8 cellular contexts compared by ENCODE assay signal in genomic region chr9:100222674-100223073, GRCh38.
DNase-seq lines count a peak whose midpoint lies in the region; ATAC-seq, FAIRE-seq and TF ChIP-seq lines count a peak whose summit lies in the region.

No MANE protein-coding gene starts in this region.

- H3K27me3 Mint-ChIP-seq in CD8-positive, alpha-beta memory T cell: no peaks in the 10 kb centered on the region

- H3K27ac ChIP-seq in KMS-11: no peak overlapping the region
- H3K27ac ChIP-seq in GM12878 (ENCODE audit: control insufficient read depth, insufficient read depth): no peak overlapping the region
- no peak overlapping the region for H3K27ac ChIP-seq in CD8-positive, alpha-beta memory T cell (ENCODE audit: low read depth, low read length)

- H3K36me3 Mint-ChIP-seq in stimulated activated effector memory CD8-positive, alpha-beta T cell treated with anti-CD3 and anti-CD28 coated beads, Interleukin-12 subunit alpha, Interleukin-12 subunit beta, amount 100 ng/mL, for 72 hours: peaks cover 20% of the 10 kb centered on the region
- H3K36me3 Mint-ChIP-seq in CD8-positive, alpha-beta memory T cell: peaks cover 0 to 19% (median 4%) of the 10 kb centered on the region in 3 donors

- TF ChIP-seq POLR2A in GM12878 (IDR thresholded peaks at IDR 0.05; ENCODE audit: low read depth, low read length): no peak

- H2AFZ ChIP-seq in KMS-11 (ENCODE audit: low read depth) (no peak overlapping the region), GM12878 (ENCODE audit: control insufficient read depth, low read depth, low read length) (no peak overlapping the region)

- in situ Hi-C loops in GM12878 (cut with MboI): loop anchor here (10.0 to 25.0 kb wide), 2 partner anchors 410 to 1038 kb away; partner anchors contain the start of gene NR4A3

- CTCF ChIA-PET in GM12878 (lab: Yijun Ruan, JAX): interaction anchor here (0.6 to 12.2 kb wide), 20 partner anchors 15 to 1089 kb away, joined by 3 to 143 read pairs (median 4); no protein-coding TSS in a partner anchor
- CTCF ChIA-PET in CD8-positive, alpha-beta memory T cell (lab: Charles Lee): interaction anchor here (0.7 kb wide), 1 partner anchor 233 kb away, joined by 3 read pairs; no protein-coding TSS in a partner anchor

- peak; percentile 61 for TF ChIP-seq RAD21 in GM12878 (IDR thresholded peaks at IDR 0.05; ENCODE audit: insufficient read depth, low read depth, low read length)

- H3K4me3 ChIP-seq in KMS-11 (IDR thresholded peaks at IDR 0.05; ENCODE audit: insufficient read depth, low read depth, low read length) (no peak overlapping the region), GM12878 (no peak overlapping the region)
- no peak overlapping the region for H3K4me3 ChIP-seq in CD8-positive, alpha-beta memory T cell (ENCODE audit: low read length)

- H3K27ac Mint-ChIP-seq in stimulated activated effector memory CD8-positive, alpha-beta T cell treated with anti-CD3 and anti-CD28 coated beads, Interleukin-12 subunit alpha, Interleukin-12 subunit beta, amount 100 ng/mL, for 72 hours: no peak overlapping the region
- peak overlapping the region in 2 of 8 donors; percentile 1 to 15 for H3K27ac Mint-ChIP-seq in CD8-positive, alpha-beta memory T cell

- intact Hi-C loops in GM12878 (cut with micrococcal nuclease; ENCODE audit: unreplicated experiment): loop anchor here (10.0 kb wide), 1 partner anchor 372 kb away; no protein-coding TSS in a partner anchor

- H3K4me3 Mint-ChIP-seq in stimulated activated effector memory CD8-positive, alpha-beta T cell treated with anti-CD3 and anti-CD28 coated beads, Interleukin-12 subunit alpha, Interleukin-12 subunit beta, amount 100 ng/mL, for 72 hours: no peak overlapping the region
- H3K4me3 Mint-ChIP-seq in CD8-positive, alpha-beta memory T cell: no peak overlapping the region

- BruUV-seq in GM12878 (replicated peaks; lab: Mats Ljungman, UMichigan): no TSS peak

- H3K4me1 Mint-ChIP-seq in stimulated activated effector memory CD8-positive, alpha-beta T cell treated with anti-CD3 and anti-CD28 coated beads, Interleukin-12 subunit alpha, Interleukin-12 subunit beta, amount 100 ng/mL, for 72 hours: peaks cover 11% of the 10 kb centered on the region
- no peaks in the 10 kb centered on the region for H3K4me1 Mint-ChIP-seq in CD8-positive, alpha-beta memory T cell

- WGBS in GM12878 (ENCODE audit: insufficient coverage, insufficient replicate concordance, low lambda C conversion rate, missing lambda C conversion rate): 49% methylated on average over 2 of the region's 2 CpGs

- H3K36me3 ChIP-seq in KMS-11 (ENCODE audit: insufficient read depth) (no peaks in the 10 kb centered on the region), GM12878 (ENCODE audit: control insufficient read depth in 2 of 2, insufficient read depth in 2 of 2, low read length in 1 of 2) (peaks cover 0 to 4% of the 10 kb centered on the region in 2 experiments; a peak in 2 of 4 replicates)
- H3K36me3 ChIP-seq in CD8-positive, alpha-beta memory T cell (ENCODE audit: insufficient read depth, low read length): no peaks in the 10 kb centered on the region

- SMC1A ChIA-PET in GM12878 (lab: Charles Lee; ENCODE audit: uncharacterized antibody, unreplicated experiment): interaction anchor here (0.7 to 2.0 kb wide), 10 partner anchors 9 to 1060 kb away, joined by 3 to 9 read pairs (median 4); no protein-coding TSS in a partner anchor

- TF ChIP-seq EP300 in GM12878 (IDR thresholded peaks at IDR 0.05; ENCODE audit: borderline replicate concordance in 1 of 2, control insufficient read depth in 1 of 2, low read depth in 2 of 2, low read length in 2 of 2): no peak

- H3K9me3 ChIP-seq in GM12878 (replicated peaks; ENCODE audit: control insufficient read depth, insufficient read depth, low read length): no peaks in the 10 kb centered on the region
- no peaks in the 10 kb centered on the region for H3K9me3 ChIP-seq in CD8-positive, alpha-beta memory T cell (ENCODE audit: low read length)

- H3K79me2 ChIP-seq in KMS-11 (ENCODE audit: insufficient read depth, low read depth) (no peaks in the 10 kb centered on the region), GM12878 (ENCODE audit: control insufficient read depth, insufficient read depth, low read length) (no peaks in the 10 kb centered on the region)

- TF ChIP-seq CTCF in KMS-11 (conservative IDR thresholded peaks at IDR 0.05; ENCODE audit: low read depth, low read length) (peak; percentile 35; the same call in 1 of the 2 replicates), GM12878 (IDR thresholded peaks at IDR 0.05 in 2 of 3, conservative IDR thresholded peaks at IDR 0.05 in 1 of 3; ENCODE audit: control insufficient read depth in 2 of 3, extremely low read depth in 1 of 3, insufficient read depth in 1 of 3, low read depth in 3 of 3, low read length in 3 of 3) (peak; percentile 12 to 43 (median 26); a peak in 2 of 6 replicates)

- H3K4me1 ChIP-seq in KMS-11 (ENCODE audit: low read depth, poor library complexity, severe bottlenecking) (peaks cover 34% of the 10 kb centered on the region), GM12878 (ENCODE audit: control insufficient read depth, insufficient read depth, low read length) (peaks cover 20% of the 10 kb centered on the region)
- H3K4me1 ChIP-seq in CD8-positive, alpha-beta memory T cell (ENCODE audit: insufficient read depth, low read length): no peaks in the 10 kb centered on the region

- peak; percentile 24 for DNase-seq in D341Med (ENCODE audit: low spot score)
- no peak for DNase-seq in GM12878 (ENCODE audit: low read depth, low spot score)
- DNase-seq in midbrain (lab: John Stamatoyannopoulos, UW): peak; percentile 25
- no peak for DNase-seq in stimulated activated effector memory CD8-positive, alpha-beta T cell treated with anti-CD3 and anti-CD28 coated beads, Interleukin-12 subunit alpha, Interleukin-12 subunit beta, amount 100 ng/mL, for 72 hours (ENCODE audit: low spot score in 2 of 2)
- no peak for DNase-seq in CD8-positive, alpha-beta memory T cell
- DNase-seq in HK-2 (ENCODE audit: unreplicated experiment): no peak

- H3K27me3 ChIP-seq in KMS-11 (ENCODE audit: insufficient read depth, low read depth) (no peaks in the 10 kb centered on the region), GM12878 (replicated peaks in 1 of 2; ENCODE audit: control insufficient read depth in 2 of 2, insufficient read depth in 2 of 2, low read length in 1 of 2) (no peaks in the 10 kb centered on the region)
- no peaks in the 10 kb centered on the region for H3K27me3 ChIP-seq in CD8-positive, alpha-beta memory T cell (ENCODE audit: insufficient read depth, low read length, poor library complexity, severe bottlenecking)

- no peak for FAIRE-seq in GM12878 (lab: Jason Lieb, UNC)

- H3K9ac ChIP-seq in KMS-11: no peak overlapping the region
- H3K9ac ChIP-seq in GM12878 (ENCODE audit: control insufficient read depth, insufficient read depth, low read length): no peak overlapping the region

- no peaks in the 10 kb centered on the region for H3K9me3 Mint-ChIP-seq in stimulated activated effector memory CD8-positive, alpha-beta T cell treated with anti-CD3 and anti-CD28 coated beads, Interleukin-12 subunit alpha, Interleukin-12 subunit beta, amount 100 ng/mL, for 72 hours
- H3K9me3 Mint-ChIP-seq in CD8-positive, alpha-beta memory T cell: no peaks in the 10 kb centered on the region

- RAD21 ChIA-PET in GM12878 (lab: Charles Lee; ENCODE audit: unreplicated experiment): interaction anchor here (0.6 to 1.5 kb wide), 11 partner anchors 99 to 1047 kb away, joined by 3 to 8 read pairs (median 3); no protein-coding TSS in a partner anchor

- POLR2A ChIA-PET in GM12878 (lab: Charles Lee): interaction anchor here (0.7 kb wide), 2 partner anchors 76 to 238 kb away, joined by 3 to 4 read pairs; no protein-coding TSS in a partner anchor
- POLR2A ChIA-PET in CD8-positive, alpha-beta memory T cell (lab: Charles Lee): no interaction called here

- H4K20me1 ChIP-seq in KMS-11 (ENCODE audit: insufficient read depth) (no peaks in the 10 kb centered on the region), GM12878 (ENCODE audit: control insufficient read depth, insufficient read depth) (no peaks in the 10 kb centered on the region)

- ATAC-seq in GM12878: no peak
- ATAC-seq in stimulated activated effector memory CD8-positive, alpha-beta T cell treated with anti-CD3 and anti-CD28 coated beads, Interleukin-12 subunit alpha, Interleukin-12 subunit beta, amount 100 ng/mL, for 72 hours: no peak
- ATAC-seq in GM18870 (IDR thresholded peaks at IDR 0.05; ENCODE audit: unreplicated experiment): no peak

- peak overlapping the region; percentile 46 for H3K4me2 ChIP-seq in KMS-11
- no peak overlapping the region for H3K4me2 ChIP-seq in GM12878 (ENCODE audit: control insufficient read depth, insufficient read depth)

TF ChIP-seq in GM12878, 131 proteins besides CTCF, POLR2A, EP300 and RAD21 (continues in another document):
- TF ChIP-seq, protein P1, sequence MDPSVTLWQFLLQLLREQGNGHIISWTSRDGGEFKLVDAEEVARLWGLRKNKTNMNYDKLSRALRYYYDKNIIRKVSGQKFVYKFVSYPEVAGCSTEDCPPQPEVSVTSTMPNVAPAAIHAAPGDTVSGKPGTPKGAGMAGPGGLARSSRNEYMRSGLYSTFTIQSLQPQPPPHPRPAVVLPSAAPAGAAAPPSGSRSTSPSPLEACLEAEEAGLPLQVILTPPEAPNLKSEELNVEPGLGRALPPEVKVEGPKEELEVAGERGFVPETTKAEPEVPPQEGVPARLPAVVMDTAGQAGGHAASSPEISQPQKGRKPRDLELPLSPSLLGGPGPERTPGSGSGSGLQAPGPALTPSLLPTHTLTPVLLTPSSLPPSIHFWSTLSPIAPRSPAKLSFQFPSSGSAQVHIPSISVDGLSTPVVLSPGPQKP (IDR thresholded peaks at IDR 0.05; ENCODE audit: low read depth, low read length): no peak
- TF ChIP-seq NKRF (conservative IDR thresholded peaks at IDR 0.05) (no peak), NFIC (IDR thresholded peaks at IDR 0.05; ENCODE audit: low read depth, low read length) (no peak), SMC3 (IDR thresholded peaks at IDR 0.05; ENCODE audit: borderline replicate concordance, low read length) (peak; percentile 42; the same call in 1 of the 2 replicates), HDAC2 (IDR thresholded peaks at IDR 0.05) (no peak), EGR1 (IDR thresholded peaks at IDR 0.05; ENCODE audit: borderline replicate concordance in 1 of 2, low read depth in 2 of 2, low read length in 2 of 2) (no peak)

Comparison
In these comparisons a context has a peak if more than half of its experiments do, and no peak if none do; other contexts are left out.
1. DNase-seq: peak in D341Med (single experiment) and midbrain (single experiment); none in GM12878 (single experiment), stimulated activated effector memory CD8-positive, alpha-beta T cell treated with anti-CD3 and anti-CD28 coated beads, Interleukin-12 subunit alpha, Interleukin-12 subunit beta, amount 100 ng/mL, for 72 hours (0 of 2), CD8-positive, alpha-beta memory T cell (0 of 5) and HK-2 (single experiment).